In the genomic region with DNA sequence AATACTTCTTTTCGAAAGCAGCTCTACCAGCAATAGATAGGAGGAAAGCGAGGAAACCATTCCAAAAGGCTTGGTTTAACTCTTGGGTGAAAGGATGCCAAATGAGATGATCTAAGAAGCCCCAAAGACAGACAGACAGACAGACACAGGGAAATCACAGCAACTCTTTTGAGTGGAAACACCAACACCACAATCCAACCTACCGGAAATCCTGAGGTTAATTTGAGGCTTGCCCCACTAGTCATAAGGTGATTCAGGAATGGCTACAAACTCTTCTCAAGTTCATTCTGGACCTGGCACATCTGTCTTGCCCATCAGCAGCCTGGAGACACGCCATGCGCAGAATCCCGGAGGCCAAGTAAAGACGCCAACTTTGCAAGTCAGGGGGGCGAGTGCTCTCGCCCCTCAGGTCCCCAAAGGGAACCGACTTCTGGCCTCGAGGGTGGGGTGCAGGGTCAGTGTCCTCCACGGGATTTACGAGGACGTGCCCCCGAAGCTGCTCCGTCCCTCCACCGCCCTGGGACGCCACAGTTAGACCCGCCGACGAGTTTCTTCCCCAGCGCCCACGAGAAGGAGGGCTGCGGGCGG, we compare ENCODE assay signal across 8 cellular contexts. TPM values are rescaled to one million over a fixed set of nuclear protein-coding genes. Genes with fewer than 3 reads are reported as not detected.
DNase-seq lines count a peak whose midpoint lies in the region; ATAC-seq and TF ChIP-seq lines count a peak whose summit lies in the region.

No MANE protein-coding gene starts in this region.

- H3K4me2 ChIP-seq in HCT116 (ENCODE audit: low read length): peak overlapping the region; percentile 99

- POLR2A ChIA-PET in HCT116 (lab: Charles Lee): interaction anchor here (0.6 to 0.7 kb wide), 2 partner anchors 29 to 50 kb away, joined by 3 to 4 read pairs; no protein-coding TSS in a partner anchor

- no peak for TF ChIP-seq RAD21 in HCT116 (IDR thresholded peaks at IDR 0.05; ENCODE audit: low read depth)

- peak overlapping the region; percentile 74 for H3K27ac ChIP-seq in HCT116 (ENCODE audit: low read depth, low read length)

- H4K20me1 ChIP-seq in HCT116 (ENCODE audit: insufficient read depth): no peaks in the 10 kb centered on the region

- H3K4me3 ChIP-seq in HCT116 (replicated peaks in 1 of 2; ENCODE audit: low read depth in 1 of 2, low read length in 2 of 2) (peak overlapping the region; percentile 81 to 83), iPS-11a (ENCODE audit: low read depth, low read length) (peak overlapping the region; percentile 73), skeletal muscle cell (ENCODE audit: low read depth, low read length) (peak overlapping the region; percentile 81)

- no peak for TF ChIP-seq POLR2A in HCT116 (IDR thresholded peaks at IDR 0.05; ENCODE audit: borderline replicate concordance, extremely low read depth, insufficient read depth, insufficient read length)

- H3K27me3 ChIP-seq in HCT116 (ENCODE audit: insufficient read depth, low read length): no peaks in the 10 kb centered on the region

- no peak overlapping the region for H2AFZ ChIP-seq in HCT116 (ENCODE audit: low read depth, low read length, poor library complexity, severe bottlenecking)

- H3K4me1 ChIP-seq in ES-I3 (ENCODE audit: insufficient read depth, low read length): no peaks in the 10 kb centered on the region
- peaks cover 4 to 17% of the 10 kb centered on the region in 2 experiments; a peak in 3 of 4 replicates for H3K4me1 ChIP-seq in HCT116 (ENCODE audit: control insufficient read depth in 1 of 2, insufficient read depth in 2 of 2, low read length in 2 of 2)

- RAD21 ChIA-PET in HCT116 (lab: Charles Lee; ENCODE audit: low non-redundant PET in 1 of 2, low total read pairs in 2 of 2, uncharacterized antibody in 2 of 2, unreplicated experiment in 2 of 2): no interaction called here

- H3K79me2 ChIP-seq in HCT116 (ENCODE audit: insufficient read depth, low read length): peaks cover 43% of the 10 kb centered on the region

- H3K9ac ChIP-seq in ES-I3 (ENCODE audit: low read depth, low read length) (peak overlapping the region; percentile 98), HCT116 (ENCODE audit: low read length) (peak overlapping the region; percentile 83)

- ATAC-seq in HCT116: no peak

- H3K36me3 ChIP-seq in ES-I3 (ENCODE audit: insufficient read depth, low read length): no peaks in the 10 kb centered on the region
- H3K36me3 ChIP-seq in HCT116 (ENCODE audit: control insufficient read depth in 1 of 2, insufficient read depth in 2 of 2, low read length in 2 of 2): no peaks in the 10 kb centered on the region

- no peaks in the 10 kb centered on the region for H3K9me2 ChIP-seq in HCT116 (ENCODE audit: insufficient read depth)

- no peak for DNase-seq in HCT116 (ENCODE audit: low read depth, low spot score)
- DNase-seq in RPMI7951 (ENCODE audit: low read depth): peak; percentile 77
- peak; percentile 67 for DNase-seq in astrocyte of the hippocampus (ENCODE audit: low read depth, low spot score)
- DNase-seq in skeletal muscle cell (ENCODE audit: low read depth): no peak
- DNase-seq in NCI-H1092 (lab: John Stamatoyannopoulos, UW): no peak
- no peak for DNase-seq in NCI-H187 treated with DMSO at 0.1 percent for 48 hours (lab: John Stamatoyannopoulos, UW)

- CTCF ChIA-PET in HCT116 (lab: Charles Lee): interaction anchor here (1.0 to 1.4 kb wide), 4 partner anchors 12 to 35 kb away, joined by 3 to 7 read pairs (median 3); no protein-coding TSS in a partner anchor

- intact Hi-C loops in HCT116 (cut with micrococcal nuclease): no loop called here

- TSS peak; percentile 54 for BruUV-seq in HCT116 (replicated peaks; lab: Mats Ljungman, UMichigan)

- no peaks in the 10 kb centered on the region for H3K9me3 ChIP-seq in ES-I3 (ENCODE audit: control insufficient read depth, insufficient read depth, low read length)
- H3K9me3 ChIP-seq in HCT116 (ENCODE audit: control insufficient read depth in 1 of 2, insufficient read depth in 1 of 2, low read depth in 1 of 2, low read length in 2 of 2): no peaks in the 10 kb centered on the region

- TF ChIP-seq CTCF in HCT116 (IDR thresholded peaks at IDR 0.05 in 2 of 3, conservative IDR thresholded peaks at IDR 0.05 in 1 of 3; ENCODE audit: borderline replicate concordance in 1 of 3, insufficient read depth in 1 of 3, low read depth in 2 of 3, low read length in 2 of 3): no peak

TF ChIP-seq in HCT116, 20 proteins besides CTCF, POLR2A, EP300 and RAD21:
- TF ChIP-seq YY1 (IDR thresholded peaks at IDR 0.05; ENCODE audit: extremely low read depth, insufficient replicate concordance, low read depth, low read length): no peak
- TF ChIP-seq EZH2 (IDR thresholded peaks at IDR 0.05): no peak
- TF ChIP-seq EZH2phosphoT487 (IDR thresholded peaks at IDR 0.05; ENCODE audit: borderline replicate concordance): no peak
- TF ChIP-seq JUND (IDR thresholded peaks at IDR 0.05): no peak

RNA-seq across cellular contexts. Expression of a gene that starts 0.8 kb away (rescaled TPM):
- total RNA-seq in HCT116 (2021; ENCODE audit: unreplicated experiment): 21.8 TPM
- polyA plus RNA-seq in HCT116 (2012): 3.3 and 3.5 TPM in 2 replicates
- total RNA-seq in RPMI7951 (2014; rRNA removed; shearing (Covaris generic)): 11.8 and 12.6 TPM in 2 replicates

RNA-seq across cellular contexts. Expression of a gene that starts 47.7 kb away (rescaled TPM):
- total RNA-seq in HCT116 (2021; ENCODE audit: unreplicated experiment): 1,480 TPM
- polyA plus RNA-seq in HCT116 (2012): 1,450 and 1,677 TPM in 2 replicates
- 1,182 and 1,311 TPM in 2 replicates for total RNA-seq in RPMI7951 (2014; rRNA removed; shearing (Covaris generic))

Comparison
In these comparisons a context has a peak if more than half of its experiments do, and no peak if none do; other contexts are left out.
1. DNase-seq: peak in RPMI7951 (single experiment) and astrocyte of the hippocampus (single experiment); none in HCT116 (single experiment), skeletal muscle cell (single experiment), NCI-H1092 (single experiment) and NCI-H187 treated with DMSO at 0.1 percent for 48 hours (single experiment).
2. Peak in every context shown above with its lines, with median percentiles within 50 percentile points of each other: H3K4me3 ChIP-seq.